32 cellular contexts compared by ENCODE assay signal in genomic region chr4:31294655-31295054, GRCh38.
"Had no signal": no experiment of that assay in that cellular context is flagged by ENCODE, and none has a peak within 500 bp of the region (broad histone marks: within the 10 kb centered on the region; RNA-seq: fewer than 3 reads in every experiment).

No MANE protein-coding gene starts in this region.

- H3K9me3 ChIP-seq: adrenal gland, body of pancreas, breast epithelium, colonic mucosa had no signal

- DNase-seq: activated B cell treated with CpG ODN at 0.5 μM for 24 hours; activated CD4-positive, alpha-beta memory T cell treated with anti-CD3 and anti-CD28 coated beads for 36 hours; activated CD4-positive, alpha-beta T cell treated with anti-CD3 and anti-CD28 coated beads for 4 hours; activated CD4-positive, alpha-beta T cell treated with anti-CD3 and anti-CD28 coated beads, Interleukin-2, amount 10 ng/mL, durations not matched to agents 24 days and 14 days; activated CD4-positive, alpha-beta T cell treated with anti-CD3 and anti-CD28 coated beads, Interleukin-2, amount 50 U/mL, for 1 hour; activated CD4-positive, alpha-beta T cell treated with anti-CD3 and anti-CD28 coated beads, Interleukin-2, amount 50 U/mL, for 4 hours; activated CD4-positive, CD25-positive, alpha-beta regulatory T cell treated with anti-CD3 and anti-CD28 coated beads, Interleukin-2, amount 50 U/mL, for 72 hours; activated CD8-positive, alpha-beta memory T cell treated with anti-CD3 and anti-CD28 coated beads, Interleukin-2, amount 50 U/mL, for 4 hours; activated CD8-positive, alpha-beta T cell treated with anti-CD3 and anti-CD28 coated beads for 36 hours; activated effector memory CD4-positive, alpha-beta T cell treated with anti-CD3 and anti-CD28 coated beads, Interleukin-2, amount 50 U/mL, for 16 hours; activated gamma-delta T cell treated with Interleukin-2 at 50 U/mL for 16 hours; activated naive CD4-positive, alpha-beta T cell; activated naive CD4-positive, alpha-beta T cell treated with anti-CD3 and anti-CD28 coated beads for 36 hours; activated naive CD4-positive, alpha-beta T cell treated with anti-CD3 and anti-CD28 coated beads, Interleukin-2, amount 50 U/mL, for 16 hours; activated naive CD8-positive, alpha-beta T cell treated with anti-CD3 and anti-CD28 coated beads for 36 hours; activated T-cell treated with anti-CD3 and anti-CD28 coated beads for 4 hours; activated T-cell treated with anti-CD3 and anti-CD28 coated beads, Interleukin-2, amount 50 U/mL, for 1 hour; activated T-cell treated with anti-CD3 and anti-CD28 coated beads, Interleukin-2, amount 50 U/mL, for 4 hours; activated T-cell treated with anti-CD3 and anti-CD28 coated beads, Interleukin-2, amount 50 U/mL, for 72 hours; adrenal gland; amniotic stem cell; aorta; body of pancreas; brain microvascular endothelial cell; central memory CD4-positive, alpha-beta T cell; cerebellar nuclear complex; colonic mucosa; T-helper 9 cell had no signal

- H3K36me3 ChIP-seq: adrenal gland, brain microvascular endothelial cell, breast epithelium, colonic mucosa had no signal

- H3K27me3 ChIP-seq: adrenal gland, body of pancreas, brain microvascular endothelial cell, breast epithelium, colonic mucosa had no signal

- H3K27ac ChIP-seq: adrenal gland, body of pancreas, brain microvascular endothelial cell, breast epithelium, colonic mucosa, VCaP had no signal

- ATAC-seq: activated CD8-positive, alpha-beta T cell treated with anti-CD3 and anti-CD28 coated beads for 36 hours; activated naive CD4-positive, alpha-beta T cell treated with anti-CD3 and anti-CD28 coated beads, Interleukin-2, amount 50 U/mL, for 72 hours; activated T-cell treated with anti-CD3 and anti-CD28 coated beads, Interleukin-2, amount 50 U/mL, for 4 hours; activated T-cell treated with anti-CD3 and anti-CD28 coated beads, Interleukin-2, amount 50 U/mL, for 72 hours; activated T-helper 17 cell treated with anti-CD3 and anti-CD28 coated beads, Interleukin-2, amount 50 U/mL, for 72 hours; body of pancreas had no signal

- H3K4me1 ChIP-seq: adrenal gland, body of pancreas, breast epithelium, colonic mucosa had no signal

- H3K4me3 ChIP-seq: adrenal gland, body of pancreas, breast epithelium, colonic mucosa had no signal
